33 cellular contexts compared by ENCODE assay signal in the genomic region with DNA sequence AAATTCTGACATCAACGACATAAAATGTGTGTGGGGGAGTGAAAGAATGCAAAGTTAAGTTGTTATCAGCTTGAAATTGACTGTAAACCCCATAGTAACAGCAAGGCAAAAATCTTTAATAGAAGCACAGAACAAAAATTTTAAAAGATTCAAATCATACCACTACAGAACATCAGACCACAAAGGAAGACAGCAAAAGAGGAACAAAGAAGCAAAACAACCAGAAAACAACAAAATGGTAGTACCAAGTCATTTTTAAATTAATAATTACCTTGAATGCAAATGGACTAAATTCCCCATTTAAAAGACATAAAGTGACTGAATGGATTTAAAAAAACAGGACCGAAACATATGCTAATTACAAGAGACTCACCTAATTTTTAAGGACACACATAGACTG. TPM values are rescaled to one million over a fixed set of nuclear protein-coding genes. Genes with fewer than 3 reads are reported as not detected.
"Had no signal": no experiment of that assay in that cellular context is flagged by ENCODE, and none has a peak within 500 bp of the region (broad histone marks: within the 10 kb centered on the region; RNA-seq: fewer than 3 reads in every experiment).

No MANE protein-coding gene starts in this region.

- FAIRE-seq: endometrium, endothelial cell of umbilical vein had no signal

- H3K27me3 Mint-ChIP-seq: activated CD4-positive, alpha-beta memory T cell treated with anti-CD3 and anti-CD28 coated beads, Interleukin-2, amount 10 ng/mL, durations not matched to agents 7 days and 5 days; activated naive CD8-positive, alpha-beta T cell treated with anti-CD3 and anti-CD28 coated beads for 36 hours; activated naive CD8-positive, alpha-beta T cell treated with anti-CD3 and anti-CD28 coated beads, Interleukin-2, amount 50 U/mL, for 24 hours; activated T-cell treated with anti-CD3 and anti-CD28 coated beads, Interleukin-2, amount 50 U/mL, for 24 hours had no signal

- H3K27me3 ChIP-seq: adrenal gland, body of pancreas, colonic mucosa, esophagus squamous epithelium, gastroesophageal sphincter, heart right ventricle, hepatocyte had no signal

- H3K4me2 ChIP-seq: hepatocyte had no signal

- H3K4me3 Mint-ChIP-seq: activated CD4-positive, alpha-beta memory T cell treated with anti-CD3 and anti-CD28 coated beads, Interleukin-2, amount 10 ng/mL, durations not matched to agents 7 days and 5 days; activated CD4-positive, alpha-beta T cell treated with anti-CD3 and anti-CD28 coated beads, Interleukin-2, amount 10 ng/mL, durations not matched to agents 7 days and 5 days; activated naive CD8-positive, alpha-beta T cell treated with anti-CD3 and anti-CD28 coated beads for 36 hours; activated naive CD8-positive, alpha-beta T cell treated with anti-CD3 and anti-CD28 coated beads, Interleukin-2, amount 50 U/mL, for 24 hours; activated T-cell treated with anti-CD3 and anti-CD28 coated beads, Interleukin-2, amount 50 U/mL, for 24 hours; activated T-cell treated with anti-CD3 and anti-CD28 coated beads, Interleukin-2, amount 50 U/mL, for 72 hours; T-helper 2 cell treated with Interferon-gamma antibody and Interleukin-4, amounts not matched to agents 5 μg/mL and 100 μg/mL, for 36 hours had no signal

- H3K27ac Mint-ChIP-seq: activated CD4-positive, alpha-beta memory T cell treated with anti-CD3 and anti-CD28 coated beads, Interleukin-2, amount 10 ng/mL, durations not matched to agents 7 days and 5 days; activated CD4-positive, alpha-beta T cell treated with anti-CD3 and anti-CD28 coated beads, Interleukin-2, amount 10 ng/mL, durations not matched to agents 7 days and 5 days; activated naive CD8-positive, alpha-beta T cell treated with anti-CD3 and anti-CD28 coated beads for 36 hours; activated naive CD8-positive, alpha-beta T cell treated with anti-CD3 and anti-CD28 coated beads, Interleukin-2, amount 50 U/mL, for 24 hours; activated T-cell treated with anti-CD3 and anti-CD28 coated beads, Interleukin-2, amount 50 U/mL, for 24 hours; activated T-cell treated with anti-CD3 and anti-CD28 coated beads, Interleukin-2, amount 50 U/mL, for 72 hours; T-helper 2 cell treated with Interferon-gamma antibody and Interleukin-4, amounts not matched to agents 5 μg/mL and 100 μg/mL, for 36 hours had no signal

- H3K4me3 ChIP-seq: adrenal gland, colonic mucosa, esophagus squamous epithelium, gastroesophageal sphincter, heart right ventricle, hepatocyte had no signal

- ATAC-seq: activated naive CD8-positive, alpha-beta T cell treated with anti-CD3 and anti-CD28 coated beads, Interleukin-2, amount 50 U/mL, for 24 hours; activated T-cell treated with anti-CD3 and anti-CD28 coated beads, Interleukin-2, amount 50 U/mL, for 72 hours; body of pancreas; gastroesophageal sphincter; heart right ventricle had no signal

- H2AFZ ChIP-seq: hepatocyte had no signal

- H3K36me3 ChIP-seq: colonic mucosa had no signal

- DNase-seq: activated CD4-positive, alpha-beta memory T cell treated with anti-CD3 and anti-CD28 coated beads, Interleukin-2, amount 10 ng/mL, durations not matched to agents 7 days and 5 days; activated CD4-positive, alpha-beta T cell treated with anti-CD3 and anti-CD28 coated beads for 4 hours; activated CD4-positive, alpha-beta T cell treated with anti-CD3 and anti-CD28 coated beads, Interleukin-2, amount 10 ng/mL, durations not matched to agents 7 days and 5 days; activated CD4-positive, alpha-beta T cell treated with anti-CD3 and anti-CD28 coated beads, Interleukin-2, amount 50 U/mL, for 4 hours; activated CD4-positive, CD25-positive, alpha-beta regulatory T cell; activated CD4-positive, CD25-positive, alpha-beta regulatory T cell treated with anti-CD3 and anti-CD28 coated beads, Interleukin-2, amount 50 U/mL, for 72 hours; activated CD8-positive, alpha-beta memory T cell treated with anti-CD3 and anti-CD28 coated beads, Interleukin-2, amount 50 U/mL, for 48 hours; activated gamma-delta T cell; activated naive CD4-positive, alpha-beta T cell treated with anti-CD3 and anti-CD28 coated beads, Interleukin-2, amount 50 U/mL, for 16 hours; activated naive CD4-positive, alpha-beta T cell treated with Interleukin-2 at 50 U/mL for 16 hours; activated naive CD8-positive, alpha-beta T cell treated with anti-CD3 and anti-CD28 coated beads for 36 hours; activated naive CD8-positive, alpha-beta T cell treated with anti-CD3 and anti-CD28 coated beads, Interleukin-2, amount 50 U/mL, for 24 hours; activated T-cell treated with anti-CD3 and anti-CD28 coated beads for 4 hours; activated T-cell treated with anti-CD3 and anti-CD28 coated beads, Interleukin-2, amount 50 U/mL, for 24 hours; activated T-cell treated with anti-CD3 and anti-CD28 coated beads, Interleukin-2, amount 50 U/mL, for 72 hours; adrenal gland; amygdala; aorta; body of pancreas; caudate nucleus; cerebellar nuclear complex; colonic mucosa; effector CD8-positive, alpha-beta T cell; esophagus squamous epithelium; foreskin melanocyte; heart right ventricle; T1000 had no signal

- H3K79me2 ChIP-seq: hepatocyte had no signal

- H3K4me1 Mint-ChIP-seq: activated CD4-positive, alpha-beta memory T cell treated with anti-CD3 and anti-CD28 coated beads, Interleukin-2, amount 10 ng/mL, durations not matched to agents 7 days and 5 days; activated CD4-positive, alpha-beta T cell treated with anti-CD3 and anti-CD28 coated beads, Interleukin-2, amount 10 ng/mL, durations not matched to agents 7 days and 5 days; activated naive CD8-positive, alpha-beta T cell treated with anti-CD3 and anti-CD28 coated beads for 36 hours had no signal

- H3K9me3 ChIP-seq: colonic mucosa had no signal

- H3K4me1 ChIP-seq: adrenal gland, body of pancreas, colonic mucosa, esophagus squamous epithelium, gastroesophageal sphincter had no signal

- H3K27ac ChIP-seq: adrenal gland, body of pancreas, colonic mucosa, epithelial cell of prostate, esophagus squamous epithelium, gastroesophageal sphincter, heart right ventricle, hepatocyte had no signal

RNA-seq across cellular contexts. Expression of a gene that starts 31.3 kb away (rescaled TPM):
- total RNA-seq: activated CD4-positive, alpha-beta memory T cell treated with anti-CD3 and anti-CD28 coated beads, Interleukin-2, amount 10 ng/mL, durations not matched to agents 7 days and 5 days; activated CD4-positive, alpha-beta T cell treated with anti-CD3 and anti-CD28 coated beads, Interleukin-2, amount 10 ng/mL, durations not matched to agents 7 days and 5 days; activated naive CD8-positive, alpha-beta T cell treated with anti-CD3 and anti-CD28 coated beads for 36 hours had no signal
